In the genomic region with DNA sequence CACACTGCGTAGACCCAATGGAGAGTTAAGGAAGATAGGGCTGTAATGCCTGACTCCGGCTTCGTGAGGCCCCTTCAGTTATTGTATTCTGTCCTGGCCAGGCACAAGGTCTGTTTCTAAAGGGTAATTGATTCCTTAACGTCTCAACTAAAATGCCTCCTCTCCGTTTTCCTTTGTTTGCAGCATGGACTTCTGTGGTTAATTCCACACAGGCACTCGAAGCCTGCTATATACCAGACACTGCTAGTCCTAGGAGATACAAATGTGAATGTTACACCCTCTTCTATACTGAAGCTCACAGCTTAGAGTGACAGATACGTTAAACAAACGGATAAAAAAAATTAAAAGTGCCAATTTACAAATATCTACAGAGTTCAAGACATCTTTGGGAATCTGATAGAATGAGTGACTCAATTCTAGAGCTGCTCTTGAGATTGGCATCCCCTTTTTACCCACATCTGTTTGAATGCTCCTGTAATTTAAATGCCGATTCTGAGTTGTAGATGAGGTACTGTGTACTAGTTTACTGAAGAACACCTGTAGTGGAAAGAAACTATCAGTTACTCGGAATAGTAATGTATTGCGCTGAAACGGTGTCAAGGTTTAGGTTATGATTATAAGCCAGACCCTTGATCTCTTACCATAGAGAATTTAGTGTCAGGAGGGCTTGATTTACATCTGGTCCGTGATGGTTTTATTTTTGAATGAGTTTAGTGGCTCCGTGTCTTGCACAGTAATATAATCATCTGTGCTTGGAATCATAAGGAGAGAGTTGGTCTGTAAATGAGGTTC, we compare ENCODE assay signal across 8 cellular contexts. TPM values are rescaled to one million over a fixed set of nuclear protein-coding genes. Genes with fewer than 3 reads are reported as not detected.
DNase-seq lines count a peak whose midpoint lies in the region; TF ChIP-seq lines count a peak whose summit lies in the region.

No MANE protein-coding gene starts in this region.

- no peaks in the 10 kb centered on the region for H3K36me3 ChIP-seq in smooth muscle cell (ENCODE audit: low read depth)

- H3K9me3 ChIP-seq in smooth muscle cell (replicated peaks; ENCODE audit: low read depth) = no peaks in the 10 kb centered on the region

- H3K9me3 Mint-ChIP-seq in Calu3 (ENCODE audit: low read depth, unreplicated experiment) (no peaks in the 10 kb centered on the region), glutamatergic neuron (ENCODE audit: unreplicated experiment) (peaks cover 2% of the 10 kb centered on the region)
- H3K9me3 Mint-ChIP-seq in T-helper 2 cell treated with Interferon-gamma antibody and Interleukin-4, amounts not matched to agents 5 μg/mL and 100 μg/mL, for 36 hours = no peaks in the 10 kb centered on the region

- H3K27me3 Mint-ChIP-seq in Calu3 (ENCODE audit: unreplicated experiment) = no peaks in the 10 kb centered on the region
- H3K27me3 Mint-ChIP-seq in T-helper 2 cell treated with Interferon-gamma antibody and Interleukin-4, amounts not matched to agents 5 μg/mL and 100 μg/mL, for 36 hours (ENCODE audit: low read depth) = no peaks in the 10 kb centered on the region
- peaks cover 2% of the 10 kb centered on the region for H3K27me3 Mint-ChIP-seq in glutamatergic neuron (ENCODE audit: unreplicated experiment)

- peak overlapping the region; percentile 55 for H2AFZ ChIP-seq in smooth muscle cell (ENCODE audit: low read depth)

- H3K9ac ChIP-seq in smooth muscle cell (ENCODE audit: low read depth) = peak overlapping the region; percentile 92

- WGBS in smooth muscle cell (ENCODE audit: low lambda C conversion rate) = 20% methylated on average over 14 of the region's 14 CpGs

- H3K4me1 Mint-ChIP-seq in Calu3 (ENCODE audit: low read depth, unreplicated experiment) = peaks cover 17% of the 10 kb centered on the region
- peaks cover 29% of the 10 kb centered on the region for H3K4me1 Mint-ChIP-seq in T-helper 2 cell treated with Interferon-gamma antibody and Interleukin-4, amounts not matched to agents 5 μg/mL and 100 μg/mL, for 36 hours (ENCODE audit: low read depth)
- H3K4me1 Mint-ChIP-seq in glutamatergic neuron (ENCODE audit: low read depth, unreplicated experiment) = peaks cover 12% of the 10 kb centered on the region

- POLR2A ChIA-PET in GM10248 (lab: Yijun Ruan, JAX) = interaction anchor here (0.6 to 2.4 kb wide), 6 partner anchors 8 to 111 kb away, joined by 3 to 27 read pairs (median 5); partner anchors contain the start of gene NFKBIA

- peak overlapping the region; percentile 88 for H3K4me2 ChIP-seq in smooth muscle cell

- intact Hi-C loops in Calu3 (cut with micrococcal nuclease; ENCODE audit: unreplicated experiment) = loop anchor here (2.0 to 10.0 kb wide), 3 partner anchors 39 to 148 kb away; no protein-coding TSS in a partner anchor

- H3K36me3 Mint-ChIP-seq in Calu3 (ENCODE audit: insufficient read depth, unreplicated experiment) (peaks cover 46% of the 10 kb centered on the region), glutamatergic neuron (ENCODE audit: unreplicated experiment) (no peaks in the 10 kb centered on the region)
- peaks cover 30% of the 10 kb centered on the region for H3K36me3 Mint-ChIP-seq in T-helper 2 cell treated with Interferon-gamma antibody and Interleukin-4, amounts not matched to agents 5 μg/mL and 100 μg/mL, for 36 hours (ENCODE audit: low read depth)

- DNase-seq in Calu3 (no peak), HFF-Myc (ENCODE audit: extremely low read depth, low read depth) (no peak), glutamatergic neuron (no peak), smooth muscle cell (lab: John Stamatoyannopoulos, UW; ENCODE audit: unreplicated experiment) (no peak), GM10248 (ENCODE audit: extremely low spot score) (no peak), middle frontal gyrus (ENCODE audit: extremely low spot score, low spot score) (no peak), NCI-H1092 (lab: John Stamatoyannopoulos, UW) (no peak)
- DNase-seq in T-helper 2 cell treated with Interferon-gamma antibody and Interleukin-4, amounts not matched to agents 5 μg/mL and 100 μg/mL, for 36 hours (ENCODE audit: low spot score) = no peak

- TSS peak; percentile 66 for BruUV-seq in Calu3 (replicated peaks; lab: Mats Ljungman, UMichigan)

- CTCF ChIA-PET in Calu3 (lab: Charles Lee) (interaction anchor here (0.5 to 1.3 kb wide), 10 partner anchors 40 to 703 kb away, joined by 3 to 6 read pairs (median 4); partner anchors contain the start of gene NFKBIA), GM10248 (lab: Yijun Ruan, JAX) (interaction anchor here (0.9 to 3.3 kb wide), 8 partner anchors 11 to 529 kb away, joined by 3 to 15 read pairs (median 4); partner anchors contain the start of gene NFKBIA)

- no peaks in the 10 kb centered on the region for H3F3A ChIP-seq in smooth muscle cell (ENCODE audit: low read depth)

- H3K27ac ChIP-seq in smooth muscle cell (ENCODE audit: low read depth) = peak overlapping the region; percentile 90

- no peaks in the 10 kb centered on the region for H3K27me3 ChIP-seq in smooth muscle cell (ENCODE audit: low read depth)

- H3K4me3 ChIP-seq in HFF-Myc (replicated peaks; ENCODE audit: low read depth, low read length) = peak overlapping the region; percentile 99
- H3K4me3 ChIP-seq in smooth muscle cell = peak overlapping the region; percentile 88

- peaks cover 14% of the 10 kb centered on the region for H3K4me1 ChIP-seq in smooth muscle cell (ENCODE audit: low read depth)

- H3K27ac Mint-ChIP-seq in Calu3 (ENCODE audit: unreplicated experiment) (peak overlapping the region; percentile 78), glutamatergic neuron (ENCODE audit: unreplicated experiment) (peak overlapping the region; percentile 97)
- H3K27ac Mint-ChIP-seq in T-helper 2 cell treated with Interferon-gamma antibody and Interleukin-4, amounts not matched to agents 5 μg/mL and 100 μg/mL, for 36 hours = peak overlapping the region; percentile 91

- H3K4me3 Mint-ChIP-seq in Calu3 (ENCODE audit: low read depth, unreplicated experiment) (peak overlapping the region; percentile 87), glutamatergic neuron (ENCODE audit: unreplicated experiment) (peak overlapping the region; percentile 99)
- H3K4me3 Mint-ChIP-seq in T-helper 2 cell treated with Interferon-gamma antibody and Interleukin-4, amounts not matched to agents 5 μg/mL and 100 μg/mL, for 36 hours = peak overlapping the region; percentile 97

- peaks cover 57% of the 10 kb centered on the region for H3K79me2 ChIP-seq in smooth muscle cell (ENCODE audit: low read depth)

- peaks cover 50% of the 10 kb centered on the region for H4K20me1 ChIP-seq in smooth muscle cell (ENCODE audit: low read depth)

- TF ChIP-seq CTCF in Calu3 (IDR thresholded peaks at IDR 0.05; ENCODE audit: unreplicated experiment) (no peak), HFF-Myc (IDR thresholded peaks at IDR 0.05; ENCODE audit: low read depth, low read length, missing control alignments) (no peak), glutamatergic neuron (IDR thresholded peaks at IDR 0.05; ENCODE audit: partially characterized antibody, unreplicated experiment) (no peak), smooth muscle cell (IDR thresholded peaks at IDR 0.05; ENCODE audit: borderline replicate concordance, insufficient read depth, poor library complexity, severe bottlenecking) (no peak), GM10248 (IDR thresholded peaks at IDR 0.05; ENCODE audit: control extremely low read depth, extremely low read depth, low read depth, missing control alignments) (no peak)

RNA-seq across cellular contexts. Expression of gene PSMA6, which starts 0.8 kb away (rescaled TPM):
- total RNA-seq in Calu3 (2022) (297 and 341 TPM in 2 replicates), glutamatergic neuron (ENCODE audit: unreplicated experiment) (148 TPM), smooth muscle cell (250 and 315 TPM in 2 replicates)
- polyA plus RNA-seq in smooth muscle cell = 251 and 255 TPM in 2 replicates
